2 cellular contexts compared by ENCODE assay signal in the genomic region with DNA sequence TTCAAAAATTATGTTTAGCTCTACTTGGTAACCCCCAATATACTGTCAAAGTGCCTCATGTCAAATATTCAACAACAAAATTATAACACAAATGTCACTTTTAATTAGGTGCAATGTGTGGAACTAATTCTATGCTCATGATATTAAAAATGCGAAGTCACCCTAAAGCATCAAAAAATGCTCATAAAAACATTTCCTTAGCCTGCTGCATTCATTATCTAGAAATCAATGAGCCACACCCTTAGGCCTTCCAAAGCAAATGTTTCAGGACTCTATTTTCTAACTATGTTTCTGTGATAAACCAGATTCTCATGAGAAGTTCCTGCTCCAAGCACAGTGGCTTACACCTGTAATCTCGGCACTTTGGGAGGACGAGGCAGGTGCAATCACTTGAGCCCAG.
TF ChIP-seq lines count a peak whose summit lies in the region.

No MANE protein-coding gene starts in this region.

TF ChIP-seq in IMR-90, 13 proteins besides CTCF, POLR2A, EP300 and RAD21:
- no peak for TF ChIP-seq BHLHE40 (IDR thresholded peaks at IDR 0.05; ENCODE audit: low read depth, low read length)
- TF ChIP-seq NFE2L2 (IDR thresholded peaks at IDR 0.05; ENCODE audit: low read depth, low read length): no peak
- TF ChIP-seq MXI1 (IDR thresholded peaks at IDR 0.05; ENCODE audit: borderline replicate concordance, low read depth, low read length): no peak
- no peak for TF ChIP-seq CHD1 (IDR thresholded peaks at IDR 0.05; ENCODE audit: low read depth, low read length)
- TF ChIP-seq, protein P1, sequence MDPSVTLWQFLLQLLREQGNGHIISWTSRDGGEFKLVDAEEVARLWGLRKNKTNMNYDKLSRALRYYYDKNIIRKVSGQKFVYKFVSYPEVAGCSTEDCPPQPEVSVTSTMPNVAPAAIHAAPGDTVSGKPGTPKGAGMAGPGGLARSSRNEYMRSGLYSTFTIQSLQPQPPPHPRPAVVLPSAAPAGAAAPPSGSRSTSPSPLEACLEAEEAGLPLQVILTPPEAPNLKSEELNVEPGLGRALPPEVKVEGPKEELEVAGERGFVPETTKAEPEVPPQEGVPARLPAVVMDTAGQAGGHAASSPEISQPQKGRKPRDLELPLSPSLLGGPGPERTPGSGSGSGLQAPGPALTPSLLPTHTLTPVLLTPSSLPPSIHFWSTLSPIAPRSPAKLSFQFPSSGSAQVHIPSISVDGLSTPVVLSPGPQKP (IDR thresholded peaks at IDR 0.05; ENCODE audit: borderline replicate concordance, low read depth, low read length): no peak
- TF ChIP-seq RCOR1 (IDR thresholded peaks at IDR 0.05; ENCODE audit: insufficient replicate concordance, low read length): no peak
- no peak for TF ChIP-seq MAZ (IDR thresholded peaks at IDR 0.05; ENCODE audit: borderline replicate concordance, low read depth, low read length)

TF ChIP-seq in K562, 482 proteins besides CTCF, POLR2A, EP300 and RAD21:
- no peak for TF ChIP-seq EZH2 (IDR thresholded peaks at IDR 0.05; ENCODE audit: borderline replicate concordance, low read depth, low read length)
- peak; percentile 91 for TF ChIP-seq MAFG (tag; conservative IDR thresholded peaks at IDR 0.05)
- 0 out of 2 replicates have a peak, but pooled peaks have one; percentile 23 for TF ChIP-seq MAFF (IDR thresholded peaks at IDR 0.05; ENCODE audit: low read length)
- TF ChIP-seq SPI1 (IDR thresholded peaks at IDR 0.05; ENCODE audit: borderline replicate concordance, low read depth, low read length): no peak
- TF ChIP-seq NFE2L1 (tag; IDR thresholded peaks at IDR 0.05; ENCODE audit: borderline replicate concordance, low read depth): peak; percentile 16; the same call in 1 of the 2 replicates
- TF ChIP-seq NFE2 (IDR thresholded peaks at IDR 0.05; ENCODE audit: low read depth): peak; percentile 19; the same call in 1 of the 2 replicates
- TF ChIP-seq, protein P2, sequence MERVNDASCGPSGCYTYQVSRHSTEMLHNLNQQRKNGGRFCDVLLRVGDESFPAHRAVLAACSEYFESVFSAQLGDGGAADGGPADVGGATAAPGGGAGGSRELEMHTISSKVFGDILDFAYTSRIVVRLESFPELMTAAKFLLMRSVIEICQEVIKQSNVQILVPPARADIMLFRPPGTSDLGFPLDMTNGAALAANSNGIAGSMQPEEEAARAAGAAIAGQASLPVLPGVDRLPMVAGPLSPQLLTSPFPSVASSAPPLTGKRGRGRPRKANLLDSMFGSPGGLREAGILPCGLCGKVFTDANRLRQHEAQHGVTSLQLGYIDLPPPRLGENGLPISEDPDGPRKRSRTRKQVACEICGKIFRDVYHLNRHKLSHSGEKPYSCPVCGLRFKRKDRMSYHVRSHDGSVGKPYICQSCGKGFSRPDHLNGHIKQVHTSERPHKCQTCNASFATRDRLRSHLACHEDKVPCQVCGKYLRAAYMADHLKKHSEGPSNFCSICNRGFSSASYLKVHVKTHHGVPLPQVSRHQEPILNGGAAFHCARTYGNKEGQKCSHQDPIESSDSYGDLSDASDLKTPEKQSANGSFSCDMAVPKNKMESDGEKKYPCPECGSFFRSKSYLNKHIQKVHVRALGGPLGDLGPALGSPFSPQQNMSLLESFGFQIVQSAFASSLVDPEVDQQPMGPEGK (CRISPR knock-in tag; IDR thresholded peaks at IDR 0.05; ENCODE audit: borderline replicate concordance): no peak
- TF ChIP-seq GABPA (tag; conservative IDR thresholded peaks at IDR 0.05; ENCODE audit: low read depth): no peak
- TF ChIP-seq, protein P3, sequence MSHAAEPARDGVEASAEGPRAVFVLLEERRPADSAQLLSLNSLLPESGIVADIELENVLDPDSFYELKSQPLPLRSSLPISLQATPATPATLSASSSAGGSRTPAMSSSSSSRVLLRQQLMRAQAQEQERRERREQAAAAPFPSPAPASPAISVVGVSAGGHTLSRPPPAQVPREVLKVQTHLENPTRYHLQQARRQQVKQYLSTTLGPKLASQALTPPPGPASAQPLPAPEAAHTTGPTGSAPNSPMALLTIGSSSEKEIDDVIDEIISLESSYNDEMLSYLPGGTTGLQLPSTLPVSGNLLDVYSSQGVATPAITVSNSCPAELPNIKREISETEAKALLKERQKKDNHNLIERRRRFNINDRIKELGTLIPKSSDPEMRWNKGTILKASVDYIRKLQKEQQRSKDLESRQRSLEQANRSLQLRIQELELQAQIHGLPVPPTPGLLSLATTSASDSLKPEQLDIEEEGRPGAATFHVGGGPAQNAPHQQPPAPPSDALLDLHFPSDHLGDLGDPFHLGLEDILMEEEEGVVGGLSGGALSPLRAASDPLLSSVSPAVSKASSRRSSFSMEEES (CRISPR knock-in tag; IDR thresholded peaks at IDR 0.05): no peak
- TF ChIP-seq LCOR (CRISPR knock-in tag; IDR thresholded peaks at IDR 0.05): no peak
- no peak for TF ChIP-seq SOX6 (IDR thresholded peaks at IDR 0.05)
- TF ChIP-seq, protein P4, sequence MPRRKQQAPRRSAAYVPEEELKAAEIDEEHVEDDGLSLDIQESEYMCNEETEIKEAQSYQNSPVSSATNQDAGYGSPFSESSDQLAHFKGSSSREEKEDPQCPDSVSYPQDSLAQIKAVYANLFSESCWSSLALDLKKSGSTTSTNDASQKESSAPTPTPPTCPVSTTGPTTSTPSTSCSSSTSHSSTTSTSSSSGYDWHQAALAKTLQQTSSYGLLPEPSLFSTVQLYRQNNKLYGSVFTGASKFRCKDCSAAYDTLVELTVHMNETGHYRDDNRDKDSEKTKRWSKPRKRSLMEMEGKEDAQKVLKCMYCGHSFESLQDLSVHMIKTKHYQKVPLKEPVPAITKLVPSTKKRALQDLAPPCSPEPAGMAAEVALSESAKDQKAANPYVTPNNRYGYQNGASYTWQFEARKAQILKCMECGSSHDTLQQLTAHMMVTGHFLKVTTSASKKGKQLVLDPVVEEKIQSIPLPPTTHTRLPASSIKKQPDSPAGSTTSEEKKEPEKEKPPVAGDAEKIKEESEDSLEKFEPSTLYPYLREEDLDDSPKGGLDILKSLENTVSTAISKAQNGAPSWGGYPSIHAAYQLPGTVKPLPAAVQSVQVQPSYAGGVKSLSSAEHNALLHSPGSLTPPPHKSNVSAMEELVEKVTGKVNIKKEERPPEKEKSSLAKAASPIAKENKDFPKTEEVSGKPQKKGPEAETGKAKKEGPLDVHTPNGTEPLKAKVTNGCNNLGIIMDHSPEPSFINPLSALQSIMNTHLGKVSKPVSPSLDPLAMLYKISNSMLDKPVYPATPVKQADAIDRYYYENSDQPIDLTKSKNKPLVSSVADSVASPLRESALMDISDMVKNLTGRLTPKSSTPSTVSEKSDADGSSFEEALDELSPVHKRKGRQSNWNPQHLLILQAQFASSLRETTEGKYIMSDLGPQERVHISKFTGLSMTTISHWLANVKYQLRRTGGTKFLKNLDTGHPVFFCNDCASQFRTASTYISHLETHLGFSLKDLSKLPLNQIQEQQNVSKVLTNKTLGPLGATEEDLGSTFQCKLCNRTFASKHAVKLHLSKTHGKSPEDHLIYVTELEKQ (CRISPR knock-in tag; IDR thresholded peaks at IDR 0.05): no peak
- no peak for TF ChIP-seq NUFIP1 (IDR thresholded peaks at IDR 0.05; ENCODE audit: partially characterized antibody)
- TF ChIP-seq, protein P5, sequence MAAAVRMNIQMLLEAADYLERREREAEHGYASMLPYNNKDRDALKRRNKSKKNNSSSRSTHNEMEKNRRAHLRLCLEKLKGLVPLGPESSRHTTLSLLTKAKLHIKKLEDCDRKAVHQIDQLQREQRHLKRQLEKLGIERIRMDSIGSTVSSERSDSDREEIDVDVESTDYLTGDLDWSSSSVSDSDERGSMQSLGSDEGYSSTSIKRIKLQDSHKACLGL (CRISPR knock-in tag; IDR thresholded peaks at IDR 0.05; ENCODE audit: borderline replicate concordance, poor library complexity, severe bottlenecking): no peak
- no peak for TF ChIP-seq ERF (CRISPR knock-in tag; IDR thresholded peaks at IDR 0.05)
- TF ChIP-seq ADNP (tag; IDR thresholded peaks at IDR 0.05): no peak
- TF ChIP-seq, protein P6, sequence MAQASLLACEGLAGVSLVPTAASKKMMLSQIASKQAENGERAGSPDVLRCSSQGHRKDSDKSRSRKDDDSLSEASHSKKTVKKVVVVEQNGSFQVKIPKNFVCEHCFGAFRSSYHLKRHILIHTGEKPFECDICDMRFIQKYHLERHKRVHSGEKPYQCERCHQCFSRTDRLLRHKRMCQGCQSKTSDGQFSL (CRISPR knock-in tag; IDR thresholded peaks at IDR 0.05): no peak
- TF ChIP-seq, protein P6 (tag; IDR thresholded peaks at IDR 0.05): no peak
- TF ChIP-seq, protein P7, sequence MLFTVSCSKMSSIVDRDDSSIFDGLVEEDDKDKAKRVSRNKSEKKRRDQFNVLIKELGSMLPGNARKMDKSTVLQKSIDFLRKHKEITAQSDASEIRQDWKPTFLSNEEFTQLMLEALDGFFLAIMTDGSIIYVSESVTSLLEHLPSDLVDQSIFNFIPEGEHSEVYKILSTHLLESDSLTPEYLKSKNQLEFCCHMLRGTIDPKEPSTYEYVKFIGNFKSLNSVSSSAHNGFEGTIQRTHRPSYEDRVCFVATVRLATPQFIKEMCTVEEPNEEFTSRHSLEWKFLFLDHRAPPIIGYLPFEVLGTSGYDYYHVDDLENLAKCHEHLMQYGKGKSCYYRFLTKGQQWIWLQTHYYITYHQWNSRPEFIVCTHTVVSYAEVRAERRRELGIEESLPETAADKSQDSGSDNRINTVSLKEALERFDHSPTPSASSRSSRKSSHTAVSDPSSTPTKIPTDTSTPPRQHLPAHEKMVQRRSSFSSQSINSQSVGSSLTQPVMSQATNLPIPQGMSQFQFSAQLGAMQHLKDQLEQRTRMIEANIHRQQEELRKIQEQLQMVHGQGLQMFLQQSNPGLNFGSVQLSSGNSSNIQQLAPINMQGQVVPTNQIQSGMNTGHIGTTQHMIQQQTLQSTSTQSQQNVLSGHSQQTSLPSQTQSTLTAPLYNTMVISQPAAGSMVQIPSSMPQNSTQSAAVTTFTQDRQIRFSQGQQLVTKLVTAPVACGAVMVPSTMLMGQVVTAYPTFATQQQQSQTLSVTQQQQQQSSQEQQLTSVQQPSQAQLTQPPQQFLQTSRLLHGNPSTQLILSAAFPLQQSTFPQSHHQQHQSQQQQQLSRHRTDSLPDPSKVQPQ (CRISPR knock-in tag; IDR thresholded peaks at IDR 0.05; ENCODE audit: borderline replicate concordance): no peak
- no peak for TF ChIP-seq NCOA4 (IDR thresholded peaks at IDR 0.05; ENCODE audit: partially characterized antibody)
- TF ChIP-seq TBP (optimal IDR thresholded peaks at IDR 0.05; ENCODE audit: low read depth, low read length): no peak
- no peak for TF ChIP-seq MAZ (CRISPR knock-in tag; conservative IDR thresholded peaks at IDR 0.05 in 1 of 2, IDR thresholded peaks at IDR 0.05 in 1 of 2)
- TF ChIP-seq FOXP1 (CRISPR knock-in tag; IDR thresholded peaks at IDR 0.05): no peak
- TF ChIP-seq, protein P8, sequence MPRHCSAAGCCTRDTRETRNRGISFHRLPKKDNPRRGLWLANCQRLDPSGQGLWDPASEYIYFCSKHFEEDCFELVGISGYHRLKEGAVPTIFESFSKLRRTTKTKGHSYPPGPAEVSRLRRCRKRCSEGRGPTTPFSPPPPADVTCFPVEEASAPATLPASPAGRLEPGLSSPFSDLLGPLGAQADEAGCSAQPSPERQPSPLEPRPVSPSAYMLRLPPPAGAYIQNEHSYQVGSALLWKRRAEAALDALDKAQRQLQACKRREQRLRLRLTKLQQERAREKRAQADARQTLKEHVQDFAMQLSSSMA (CRISPR knock-in tag; IDR thresholded peaks at IDR 0.05): no peak
- TF ChIP-seq ZNF24 (IDR thresholded peaks at IDR 0.05): no peak
- TF ChIP-seq SMARCB1 (IDR thresholded peaks at IDR 0.05; ENCODE audit: insufficient read length, low read depth): no peak
- TF ChIP-seq, protein P9, sequence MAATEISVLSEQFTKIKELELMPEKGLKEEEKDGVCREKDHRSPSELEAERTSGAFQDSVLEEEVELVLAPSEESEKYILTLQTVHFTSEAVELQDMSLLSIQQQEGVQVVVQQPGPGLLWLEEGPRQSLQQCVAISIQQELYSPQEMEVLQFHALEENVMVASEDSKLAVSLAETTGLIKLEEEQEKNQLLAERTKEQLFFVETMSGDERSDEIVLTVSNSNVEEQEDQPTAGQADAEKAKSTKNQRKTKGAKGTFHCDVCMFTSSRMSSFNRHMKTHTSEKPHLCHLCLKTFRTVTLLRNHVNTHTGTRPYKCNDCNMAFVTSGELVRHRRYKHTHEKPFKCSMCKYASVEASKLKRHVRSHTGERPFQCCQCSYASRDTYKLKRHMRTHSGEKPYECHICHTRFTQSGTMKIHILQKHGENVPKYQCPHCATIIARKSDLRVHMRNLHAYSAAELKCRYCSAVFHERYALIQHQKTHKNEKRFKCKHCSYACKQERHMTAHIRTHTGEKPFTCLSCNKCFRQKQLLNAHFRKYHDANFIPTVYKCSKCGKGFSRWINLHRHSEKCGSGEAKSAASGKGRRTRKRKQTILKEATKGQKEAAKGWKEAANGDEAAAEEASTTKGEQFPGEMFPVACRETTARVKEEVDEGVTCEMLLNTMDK (IDR thresholded peaks at IDR 0.05; ENCODE audit: borderline replicate concordance, insufficient read depth, low read depth, low read length, poor library complexity, severe bottlenecking): no peak
